Comparison of ENCODE assay signal across 31 cellular contexts in the genomic region with DNA sequence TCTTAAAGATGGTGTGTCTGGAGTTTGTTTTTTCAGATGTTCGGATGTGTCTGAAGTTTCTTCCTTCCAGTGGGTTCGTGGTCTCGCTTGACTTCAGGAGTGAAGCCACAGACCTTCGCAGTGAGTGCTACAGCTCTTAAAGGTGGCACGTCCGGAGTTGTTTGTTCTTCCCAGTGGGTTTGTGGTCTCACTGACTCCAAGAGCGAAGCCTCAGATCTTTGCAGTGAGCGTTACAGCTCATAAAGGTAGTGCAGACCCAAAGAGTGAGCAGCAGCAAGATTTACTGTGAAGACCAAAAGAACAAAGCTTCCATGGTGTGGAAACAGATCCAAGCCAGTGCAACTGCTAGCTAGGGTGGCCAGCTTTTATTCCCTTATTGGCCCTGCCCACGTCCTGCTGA.
"Had no signal": no experiment of that assay in that cellular context is flagged by ENCODE, and none has a peak within 500 bp of the region (broad histone marks: within the 10 kb centered on the region; RNA-seq: fewer than 3 reads in every experiment).

No MANE protein-coding gene starts in this region.

- H3K27ac ChIP-seq: adrenal gland, body of pancreas, esophagus muscularis mucosa, foreskin keratinocyte, gastrocnemius medialis, heart left ventricle had no signal

- H3K27me3 ChIP-seq: adrenal gland, body of pancreas, esophagus muscularis mucosa, foreskin keratinocyte, gastrocnemius medialis, heart left ventricle had no signal

- H3K9me3 ChIP-seq: adrenal gland, body of pancreas, gastrocnemius medialis had no signal

- H3K4me3 ChIP-seq: adrenal gland, body of pancreas, esophagus muscularis mucosa, gastrocnemius medialis, heart left ventricle had no signal

- H3K4me1 ChIP-seq: adrenal gland, body of pancreas, esophagus muscularis mucosa, foreskin keratinocyte, gastrocnemius medialis, heart left ventricle had no signal

- FAIRE-seq: colon had no signal

- DNase-seq: activated CD4-positive, alpha-beta memory T cell treated with anti-CD3 and anti-CD28 coated beads, Interleukin-2, amount 10 ng/mL, durations not matched to agents 7 days and 5 days; activated CD4-positive, alpha-beta T cell treated with anti-CD3 and anti-CD28 coated beads for 36 hours; activated CD4-positive, alpha-beta T cell treated with anti-CD3 and anti-CD28 coated beads, Interleukin-2, amount 10 ng/mL, durations not matched to agents 7 days and 5 days; activated CD4-positive, alpha-beta T cell treated with anti-CD3 and anti-CD28 coated beads, Interleukin-2, amount 50 U/mL, for 4 hours; activated CD4-positive, CD25-positive, alpha-beta regulatory T cell; activated CD4-positive, CD25-positive, alpha-beta regulatory T cell treated with anti-CD3 and anti-CD28 coated beads, Interleukin-2, amount 50 U/mL, for 72 hours; activated CD8-positive, alpha-beta memory T cell treated with anti-CD3 and anti-CD28 coated beads, Interleukin-2, amount 50 U/mL, for 48 hours; activated effector memory CD4-positive, alpha-beta T cell treated with Interleukin-2 at 50 U/mL for 16 hours; activated naive CD4-positive, alpha-beta T cell treated with anti-CD3 and anti-CD28 coated beads for 36 hours; activated naive CD8-positive, alpha-beta T cell treated with anti-CD3 and anti-CD28 coated beads for 36 hours; activated naive CD8-positive, alpha-beta T cell treated with anti-CD3 and anti-CD28 coated beads, Interleukin-2, amount 50 U/mL, for 24 hours; activated T-cell treated with anti-CD3 and anti-CD28 coated beads for 4 hours; activated T-cell treated with anti-CD3 and anti-CD28 coated beads, Interleukin-2, amount 50 U/mL, for 24 hours; activated T-cell treated with anti-CD3 and anti-CD28 coated beads, Interleukin-2, amount 50 U/mL, for 72 hours; adrenal gland; amygdala; aorta; body of pancreas; caudate nucleus; cortex of kidney; dermis blood vessel endothelial cell; effector CD4-positive, alpha-beta T cell; effector memory CD8-positive, alpha-beta T cell; erythroblast; foreskin keratinocyte; gastrocnemius medialis; glutamatergic neuron; heart left ventricle had no signal

- ATAC-seq: activated CD4-positive, alpha-beta T cell treated with anti-CD3 and anti-CD28 coated beads for 36 hours; activated naive CD8-positive, alpha-beta T cell treated with anti-CD3 and anti-CD28 coated beads, Interleukin-2, amount 50 U/mL, for 24 hours; activated T-cell treated with anti-CD3 and anti-CD28 coated beads, Interleukin-2, amount 50 U/mL, for 72 hours; activated T-helper 17 cell treated with anti-CD3 and anti-CD28 coated beads, Interleukin-2, amount 50 U/mL, for 72 hours; body of pancreas; effector memory CD8-positive, alpha-beta T cell; foreskin keratinocyte; gastrocnemius medialis; heart left ventricle had no signal

- H3K36me3 ChIP-seq: adrenal gland, esophagus muscularis mucosa, gastrocnemius medialis, heart left ventricle had no signal
